Comparison of ENCODE assay signal across 1 cellular context in genomic region chr7:124667312-124667711, GRCh38.
TF ChIP-seq lines count a peak whose summit lies in the region.

No MANE protein-coding gene starts in this region.

TF ChIP-seq in GM23338, 12 proteins besides CTCF, POLR2A, EP300 and RAD21 (continued from another document):
- no peak for TF ChIP-seq ZNF462 (CRISPR knock-in tag; IDR thresholded peaks at IDR 0.05)
- TF ChIP-seq STAT1 (IDR thresholded peaks at IDR 0.05; ENCODE audit: unreplicated experiment): no peak
- TF ChIP-seq EZH2phosphoT487 (IDR thresholded peaks at IDR 0.05; ENCODE audit: unreplicated experiment): no peak
- no peak for TF ChIP-seq JUNB (IDR thresholded peaks at IDR 0.05; ENCODE audit: unreplicated experiment)
- no peak for TF ChIP-seq POLR2AphosphoS5 (IDR thresholded peaks at IDR 0.05; ENCODE audit: low read depth)
- TF ChIP-seq ZNF331 (CRISPR knock-in tag; IDR thresholded peaks at IDR 0.05; ENCODE audit: low read depth): no peak
- no peak for TF ChIP-seq ZNF114 (CRISPR knock-in tag; IDR thresholded peaks at IDR 0.05)
TF ChIP-seq in GM23338: peak in this region for 0.
